Comparison of ENCODE assay signal across 28 cellular contexts in the genomic region with DNA sequence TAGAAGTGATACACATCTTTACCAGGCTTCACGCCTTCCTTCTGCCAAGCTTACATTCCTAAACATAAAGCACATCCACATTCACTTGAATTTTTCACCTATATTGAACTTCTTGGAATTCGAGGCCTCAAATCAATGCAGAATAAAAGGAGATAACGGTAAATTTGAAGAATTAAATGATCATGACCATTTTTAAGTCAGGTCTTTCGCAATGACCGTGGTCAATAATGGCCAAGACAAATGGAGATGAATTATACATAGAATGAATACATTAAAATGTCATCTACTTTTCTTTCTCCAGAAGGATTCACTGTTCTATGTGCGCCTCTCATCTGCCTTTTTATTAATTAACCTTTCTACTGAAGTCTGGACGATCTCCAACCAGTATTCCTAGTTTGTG.
"Had no signal": no experiment of that assay in that cellular context is flagged by ENCODE, and none has a peak within 500 bp of the region (broad histone marks: within the 10 kb centered on the region; RNA-seq: fewer than 3 reads in every experiment).

No MANE protein-coding gene starts in this region.

- H3K4me1 ChIP-seq: neural progenitor cell, parathyroid adenoma, suprapubic skin, upper lobe of right lung, uterus had no signal

- H3K27ac ChIP-seq: neural progenitor cell, ovary, parathyroid adenoma, psoas muscle, skin epidermis, spleen, suprapubic skin, testis, tibial artery, transverse colon, upper lobe of right lung, uterus had no signal

- H3K4me2 ChIP-seq: neural progenitor cell, smooth muscle cell had no signal

- H3K4me3 ChIP-seq: neural progenitor cell, ovary, psoas muscle, skin epidermis, smooth muscle cell, spleen, suprapubic skin, testis, tibial artery, transverse colon, upper lobe of right lung, uterus had no signal

- H3K9ac ChIP-seq: neural progenitor cell, parathyroid adenoma had no signal

- ATAC-seq: natural killer cell; psoas muscle; right cardiac atrium; sciatic nerve; stimulated activated memory B cell treated with anti-CD40 and anti-IgM and Interleukin-4, amounts not matched to agents 10 μg/mL and 1 μg/mL and 100 μg/mL, for 72 hours; stimulated activated naive CD8-positive, alpha-beta T cell treated with anti-CD3 and anti-CD28 coated beads, Interleukin-15, amount 100 ng/mL, for 72 hours; stimulated activated naive CD8-positive, alpha-beta T cell treated with anti-CD3 and anti-CD28 coated beads, Interleukin-15, Interleukin-2, amounts not matched to agents 100 U/mL and 50 U/mL, for 24 hours; upper lobe of right lung had no signal

- H3K79me2 ChIP-seq: parathyroid adenoma had no signal

- H3K9me3 ChIP-seq: ovary, psoas muscle, spleen, suprapubic skin, testis, tibial artery, transverse colon, upper lobe of right lung, uterus had no signal

- H2AFZ ChIP-seq: neural progenitor cell, parathyroid adenoma had no signal

- DNase-seq: natural killer cell; occipital lobe; ovary; posterior cingulate gyrus; psoas muscle; right cardiac atrium; spleen; stimulated activated CD4-positive, alpha-beta T cell treated with anti-CD3 and anti-CD28 coated beads, Interleukin-12 subunit alpha, Interleukin-12 subunit beta, amount 100 ng/mL, for 4 hours; stimulated activated CD4-positive, alpha-beta T cell treated with anti-CD3 and anti-CD28 coated beads, Interleukin-1b, Interleukin-23, amount 100 ng/mL, for 48 hours; stimulated activated CD4-positive, alpha-beta T cell treated with anti-CD3 and anti-CD28 coated beads, Interleukin-4, amount 100 ng/mL, for 1 hour; stimulated activated CD4-positive, alpha-beta T cell treated with anti-CD3 and anti-CD28 coated beads, Interleukin-4, amount 100 ng/mL, for 4 hours; stimulated activated CD8-positive, alpha-beta memory T cell treated with anti-CD3 and anti-CD28 coated beads, Interleukin-4, amount 100 ng/mL, for 48 hours; stimulated activated naive CD4-positive, alpha-beta T cell; stimulated activated naive CD8-positive, alpha-beta T cell treated with anti-CD3 and anti-CD28 coated beads, Interleukin-15, amount 100 ng/mL, for 72 hours; stimulated activated naive CD8-positive, alpha-beta T cell treated with anti-CD3 and anti-CD28 coated beads, Interleukin-15, Interleukin-2, amounts not matched to agents 100 U/mL and 50 U/mL, for 24 hours; substantia nigra; testis; tibial artery; transverse colon; upper lobe of right lung; uterus had no signal

- H3K36me3 ChIP-seq: neural progenitor cell, ovary, spleen, suprapubic skin, tibial artery, transverse colon, upper lobe of right lung, uterus had no signal

- H3K27me3 ChIP-seq: ovary, testis, tibial artery, upper lobe of right lung, uterus had no signal
